19 cellular contexts compared by ENCODE assay signal in genomic region chr21:37405629-37406028, GRCh38. TPM values are rescaled to one million over a fixed set of nuclear protein-coding genes. Genes with fewer than 3 reads are reported as not detected.
A peak's percentile ranks its signal among the peaks of the same experiment; 100 is the strongest.
DNase-seq lines count a peak whose midpoint lies in the region; ATAC-seq and TF ChIP-seq lines count a peak whose summit lies in the region.
"Had no signal": no experiment of that assay in that cellular context is flagged by ENCODE, and none has a peak within 500 bp of the region (broad histone marks: within the 10 kb centered on the region; RNA-seq: fewer than 3 reads in every experiment).

No MANE protein-coding gene starts in this region.

- peak overlapping the region; percentile 42; the same call in 1 of the 2 replicates for H3K14ac ChIP-seq in IMR-90 (replicated peaks; ENCODE audit: low read depth, low read length)

- in situ Hi-C loops in IMR-90 (cut with MboI; ENCODE audit: low sequenced_read_pairs) = no loop called here
- in situ Hi-C loops in transverse colon (cut with MboI; ENCODE audit: low pct_ligation_motif_present in 1 of 4, low pct_unique_long_range_greater_than_20kb in 1 of 4, low sequenced_read_pairs in 3 of 4) = no loop called here

- H3K4ac ChIP-seq in IMR-90 (ENCODE audit: low read depth, low read length) = no peak overlapping the region

- no CpG with 5 or more reads among the region's 4 CpGs for WGBS in IMR-90 (ENCODE audit: extremely low coverage in 2 of 2, insufficient read length in 1 of 2), 2 experiments
- 62 to 64% methylated on average over 4 of the region's 4 CpGs for WGBS in transverse colon (ENCODE audit: low coverage in 1 of 2), 2 donors

- H3K9ac ChIP-seq in IMR-90 (ENCODE audit: low read depth, low read length) = no peak overlapping the region

- POLR2A ChIA-PET in activated CD8-positive, alpha-beta T cell treated with anti-CD3 and anti-CD28 coated beads for 36 hours (lab: Charles Lee) = interaction anchor here (0.6 to 1.5 kb wide), 3 partner anchors 11 to 34 kb away, joined by 3 read pairs; no protein-coding TSS in a partner anchor
- POLR2A ChIA-PET in activated CD8-positive, alpha-beta T cell treated with anti-CD3 and anti-CD28 coated beads, Interleukin-2, amount 10 ng/mL, durations not matched to agents 7 days and 5 days (lab: Charles Lee) = no interaction called here
- POLR2A ChIA-PET in IMR-90 (lab: Charles Lee; ENCODE audit: unreplicated experiment) = no interaction called here

- no TSS peak for BruUV-seq in IMR-90 (replicated peaks; lab: Mats Ljungman, UMichigan)

- no peak overlapping the region for H2BK120ac ChIP-seq in IMR-90 (ENCODE audit: low read depth, low read length)

- TF ChIP-seq CTCF in activated CD8-positive, alpha-beta T cell treated with anti-CD3 and anti-CD28 coated beads for 36 hours (IDR thresholded peaks at IDR 0.05) = no peak
- TF ChIP-seq CTCF in IMR-90 (conservative IDR thresholded peaks at IDR 0.05; ENCODE audit: low read depth, low read length) = no peak
- TF ChIP-seq CTCF in nephron progenitor cell (IDR thresholded peaks at IDR 0.05) = no peak
- TF ChIP-seq CTCF in transverse colon (IDR thresholded peaks at IDR 0.05) = no peak

- H4K91ac ChIP-seq in IMR-90 (ENCODE audit: insufficient read depth, low read depth, low read length) = no peak overlapping the region

- no peak overlapping the region for H2AK5ac ChIP-seq in IMR-90 (ENCODE audit: low read depth, low read length)

- H3K36me3 Mint-ChIP-seq in activated CD8-positive, alpha-beta T cell treated with anti-CD3 and anti-CD28 coated beads for 36 hours (ENCODE audit: low read depth) = peaks cover 31% of the 10 kb centered on the region
- H3K36me3 Mint-ChIP-seq in activated CD8-positive, alpha-beta T cell treated with anti-CD3 and anti-CD28 coated beads, Interleukin-2, amount 10 ng/mL, durations not matched to agents 7 days and 5 days (ENCODE audit: low read depth) = peaks cover 44% of the 10 kb centered on the region
- H3K36me3 Mint-ChIP-seq in effector memory CD8-positive, alpha-beta T cell (ENCODE audit: insufficient read depth) = peaks cover 27% of the 10 kb centered on the region
- H3K36me3 Mint-ChIP-seq in nephron progenitor cell (ENCODE audit: low read depth) = peaks cover 62% of the 10 kb centered on the region

- H2BK15ac ChIP-seq in IMR-90 (ENCODE audit: low read depth, low read length) = no peak overlapping the region

- peaks cover 12% of the 10 kb centered on the region for H3K4me1 ChIP-seq in IMR-90 (ENCODE audit: control insufficient read depth, insufficient read depth, low read length)
- peaks cover 7 to 54% (median 25%) of the 10 kb centered on the region in 4 donors for H3K4me1 ChIP-seq in transverse colon

- peaks cover 14% of the 10 kb centered on the region for H3K9me1 ChIP-seq in IMR-90 (ENCODE audit: insufficient read depth, low read length)

- no peak for TF ChIP-seq EP300 in transverse colon (IDR thresholded peaks at IDR 0.05; ENCODE audit: low read depth)

- dilution Hi-C loops in IMR-90 (cut with HindIII; ENCODE audit: low sequenced_read_pairs, unreplicated experiment) = no loop called here

- H3K9me3 Mint-ChIP-seq in activated CD8-positive, alpha-beta T cell treated with anti-CD3 and anti-CD28 coated beads for 36 hours = peaks cover 12% of the 10 kb centered on the region
- peaks cover 11% of the 10 kb centered on the region for H3K9me3 Mint-ChIP-seq in activated CD8-positive, alpha-beta T cell treated with anti-CD3 and anti-CD28 coated beads, Interleukin-2, amount 10 ng/mL, durations not matched to agents 7 days and 5 days (ENCODE audit: insufficient read depth)
- H3K9me3 Mint-ChIP-seq in effector memory CD8-positive, alpha-beta T cell = no peaks in the 10 kb centered on the region
- H3K9me3 Mint-ChIP-seq in nephron progenitor cell = peaks cover 40% of the 10 kb centered on the region

- H3K27me3 ChIP-seq in IMR-90 (ENCODE audit: control insufficient read depth, insufficient read depth, low read length) (no peaks in the 10 kb centered on the region), transverse colon (no peaks in the 10 kb centered on the region)
- H3K27me3 ChIP-seq: stomach, tibial artery had no signal

- H4K8ac ChIP-seq in IMR-90 (ENCODE audit: low read depth in 2 of 2, low read length in 2 of 2) = no peak overlapping the region

- H4K20me1 ChIP-seq in IMR-90 (ENCODE audit: insufficient read depth, low read length) = peaks cover 81% of the 10 kb centered on the region

- H3K27ac Mint-ChIP-seq in activated CD8-positive, alpha-beta T cell treated with anti-CD3 and anti-CD28 coated beads for 36 hours = peak overlapping the region; percentile 17
- H3K27ac Mint-ChIP-seq in activated CD8-positive, alpha-beta T cell treated with anti-CD3 and anti-CD28 coated beads, Interleukin-2, amount 10 ng/mL, durations not matched to agents 7 days and 5 days = no peak overlapping the region
- H3K27ac Mint-ChIP-seq in effector memory CD8-positive, alpha-beta T cell = peak overlapping the region in 1 of 2 donors; percentile 78
- peak overlapping the region; percentile 68 for H3K27ac Mint-ChIP-seq in nephron progenitor cell
- H3K27ac Mint-ChIP-seq: activated naive CD4-positive, alpha-beta T cell treated with anti-CD3 and anti-CD28 coated beads for 36 hours; T-helper 1 cell treated with Interleukin-12 subunit alpha and Interleukin-12 subunit beta and Interleukin-4 antibody, amounts not matched to agents 30 μg/mL and 1 μg/mL, for 36 hours had no signal

- no peak overlapping the region for H3K23ac ChIP-seq in IMR-90 (ENCODE audit: low read depth, low read length)

- H3K4me1 Mint-ChIP-seq in activated CD8-positive, alpha-beta T cell treated with anti-CD3 and anti-CD28 coated beads for 36 hours (ENCODE audit: low read depth) = peaks cover 78% of the 10 kb centered on the region
- H3K4me1 Mint-ChIP-seq in activated CD8-positive, alpha-beta T cell treated with anti-CD3 and anti-CD28 coated beads, Interleukin-2, amount 10 ng/mL, durations not matched to agents 7 days and 5 days (ENCODE audit: low read depth) = peaks cover 51% of the 10 kb centered on the region
- peaks cover 58 to 82% of the 10 kb centered on the region in 2 donors for H3K4me1 Mint-ChIP-seq in effector memory CD8-positive, alpha-beta T cell (ENCODE audit: low read depth in 2 of 2)
- peaks cover 12% of the 10 kb centered on the region for H3K4me1 Mint-ChIP-seq in nephron progenitor cell

- H3K27ac ChIP-seq in IMR-90 (ENCODE audit: insufficient read depth, low read length) (no peak overlapping the region), transverse colon (no peak overlapping the region)
- H3K27ac ChIP-seq: SK-N-MC, stomach, tibial artery had no signal

- no peaks in the 10 kb centered on the region for H3K27me3 Mint-ChIP-seq in activated CD8-positive, alpha-beta T cell treated with anti-CD3 and anti-CD28 coated beads for 36 hours
- no peaks in the 10 kb centered on the region for H3K27me3 Mint-ChIP-seq in activated CD8-positive, alpha-beta T cell treated with anti-CD3 and anti-CD28 coated beads, Interleukin-2, amount 10 ng/mL, durations not matched to agents 7 days and 5 days (ENCODE audit: low read depth)
- no peaks in the 10 kb centered on the region for H3K27me3 Mint-ChIP-seq in effector memory CD8-positive, alpha-beta T cell
- no peaks in the 10 kb centered on the region for H3K27me3 Mint-ChIP-seq in nephron progenitor cell (ENCODE audit: low read depth, poor library complexity)

- no peak overlapping the region for H2BK20ac ChIP-seq in IMR-90 (ENCODE audit: low read depth, low read length)

- H3K36me3 ChIP-seq in IMR-90 (ENCODE audit: control insufficient read depth, insufficient read depth, low read length) (no peaks in the 10 kb centered on the region), transverse colon (no peaks in the 10 kb centered on the region)
- H3K36me3 ChIP-seq: stomach, tibial artery had no signal

- TF ChIP-seq POLR2A in IMR-90 (IDR thresholded peaks at IDR 0.05; ENCODE audit: low read depth, low read length) (no peak), transverse colon (IDR thresholded peaks at IDR 0.05) (no peak)

- no peak overlapping the region for H3K4me3 ChIP-seq in IMR-90 (ENCODE audit: insufficient read depth, low read depth, low read length)
- no peak overlapping the region for H3K4me3 ChIP-seq in transverse colon
- H3K4me3 ChIP-seq: lung, SK-N-MC, stomach, tibial artery had no signal

- TF ChIP-seq RAD21 in IMR-90 (IDR thresholded peaks at IDR 0.05; ENCODE audit: low read length) = no peak

- intact Hi-C loops in activated CD8-positive, alpha-beta T cell treated with anti-CD3 and anti-CD28 coated beads for 36 hours (cut with micrococcal nuclease) = loop anchor here (5.0 kb wide), 1 partner anchor 33 kb away; no protein-coding TSS in a partner anchor
- intact Hi-C loops in IMR-90 (cut with micrococcal nuclease) (no loop called here), transverse colon (cut with DNase I; ENCODE audit: low total_unique reads) (no loop called here)

- no peak overlapping the region for H2AK9ac ChIP-seq in IMR-90 (replicated peaks; ENCODE audit: low read depth, low read length, poor library complexity)

- ATAC-seq in activated CD8-positive, alpha-beta T cell treated with anti-CD3 and anti-CD28 coated beads for 36 hours = no peak
- ATAC-seq in activated CD8-positive, alpha-beta T cell treated with anti-CD3 and anti-CD28 coated beads, Interleukin-2, amount 10 ng/mL, durations not matched to agents 7 days and 5 days = no peak
- ATAC-seq in IMR-90 (ENCODE audit: low read depth) = no peak
- no peak for ATAC-seq in effector memory CD8-positive, alpha-beta T cell (replicated peaks)
- no peak for ATAC-seq in HG03354 (IDR thresholded peaks at IDR 0.05; ENCODE audit: poor library complexity, severe bottlenecking, unreplicated experiment)

- H3K79me1 ChIP-seq in IMR-90 (ENCODE audit: low read depth in 1 of 2, low read length in 2 of 2) = peaks cover 6 to 71% of the 10 kb centered on the region in 2 experiments; a peak in 2 of 4 replicates

- no peak overlapping the region for H4K5ac ChIP-seq in IMR-90 (ENCODE audit: low read depth, low read length)

- H2BK5ac ChIP-seq in IMR-90 (ENCODE audit: low read depth, low read length, poor library complexity, severe bottlenecking) = no peak overlapping the region

- H3K18ac ChIP-seq in IMR-90 (ENCODE audit: low read depth, low read length) = no peak overlapping the region

- no peak overlapping the region for H3K4me2 ChIP-seq in IMR-90 (ENCODE audit: low read depth, low read length)

- H3K4me3 Mint-ChIP-seq in activated CD8-positive, alpha-beta T cell treated with anti-CD3 and anti-CD28 coated beads for 36 hours = no peak overlapping the region
- no peak overlapping the region for H3K4me3 Mint-ChIP-seq in activated CD8-positive, alpha-beta T cell treated with anti-CD3 and anti-CD28 coated beads, Interleukin-2, amount 10 ng/mL, durations not matched to agents 7 days and 5 days
- H3K4me3 Mint-ChIP-seq in effector memory CD8-positive, alpha-beta T cell = peak overlapping the region; percentile 5 to 72
- H3K4me3 Mint-ChIP-seq in nephron progenitor cell = no peak overlapping the region
- H3K4me3 Mint-ChIP-seq: activated naive CD4-positive, alpha-beta T cell treated with anti-CD3 and anti-CD28 coated beads for 36 hours; T-helper 1 cell treated with Interleukin-12 subunit alpha and Interleukin-12 subunit beta and Interleukin-4 antibody, amounts not matched to agents 30 μg/mL and 1 μg/mL, for 36 hours had no signal

- H3K9me3 ChIP-seq in IMR-90 (ENCODE audit: control insufficient read depth, insufficient read depth, low read length) = no peaks in the 10 kb centered on the region
- peaks cover 5 to 6% of the 10 kb centered on the region in 2 donors for H3K9me3 ChIP-seq in transverse colon

- CTCF ChIA-PET in activated CD8-positive, alpha-beta T cell treated with anti-CD3 and anti-CD28 coated beads for 36 hours (lab: Charles Lee) = no interaction called here
- CTCF ChIA-PET in activated CD8-positive, alpha-beta T cell treated with anti-CD3 and anti-CD28 coated beads, Interleukin-2, amount 10 ng/mL, durations not matched to agents 7 days and 5 days (lab: Charles Lee) = no interaction called here
- CTCF ChIA-PET in IMR-90 (lab: Yijun Ruan, JAX) = no interaction called here

- no peak for DNase-seq in activated CD8-positive, alpha-beta T cell treated with anti-CD3 and anti-CD28 coated beads for 36 hours
- DNase-seq in activated CD8-positive, alpha-beta T cell treated with anti-CD3 and anti-CD28 coated beads, Interleukin-2, amount 10 ng/mL, durations not matched to agents 7 days and 5 days = no peak
- DNase-seq in IMR-90 = no peak
- no peak for DNase-seq in effector memory CD8-positive, alpha-beta T cell
- no peak for DNase-seq in nephron progenitor cell
- DNase-seq in stimulated activated CD4-positive, alpha-beta T cell treated with anti-CD3 and anti-CD28 coated beads, Interleukin-1b, Interleukin-23, amount 100 ng/mL, for 48 hours = no peak
- DNase-seq in transverse colon = no peak
- DNase-seq: activated naive CD4-positive, alpha-beta T cell treated with anti-CD3 and anti-CD28 coated beads for 36 hours; effector CD8-positive, alpha-beta T cell; KBM-7; kidney glomerular epithelial cell; NCI-H1417; NCI-H446 treated with DMSO at 0.1 percent for 48 hours; stomach; tibial artery had no signal

- H2AFZ ChIP-seq in IMR-90 (replicated peaks; ENCODE audit: low read length, poor library complexity) = no peak overlapping the region

- no peak overlapping the region for H3K56ac ChIP-seq in IMR-90 (ENCODE audit: extremely low read depth, insufficient read depth, low read length)

RNA-seq across cellular contexts. Expression of gene DYRK1A, which starts 39.1 kb away (rescaled TPM):
- total RNA-seq in activated CD8-positive, alpha-beta T cell treated with anti-CD3 and anti-CD28 coated beads for 36 hours = 10 to 100 TPM; 57.5 to 58.7 TPM
- 10 to 100 TPM; 83.2 to 86.1 TPM for total RNA-seq in activated CD8-positive, alpha-beta T cell treated with anti-CD3 and anti-CD28 coated beads, Interleukin-2, amount 10 ng/mL, durations not matched to agents 7 days and 5 days
- total RNA-seq in IMR-90 (2012; rRNA removed) = 41.9 and 50.5 TPM in 2 replicates
- 18.6 and 22.2 TPM in 2 replicates for polyA plus RNA-seq in IMR-90 (2012; rRNA removed)
- polyA plus RNA-seq in IMR-90 (2012; cell fraction: cytosol; rRNA removed) = 3.9 and 14.0 TPM in 2 replicates
- 55.1 and 65.8 TPM in 2 replicates for polyA plus RNA-seq in IMR-90 (2012; cell fraction: nucleus; rRNA removed; ENCODE audit: low replicate concordance)
- total RNA-seq in transverse colon = 100 to 1,000 TPM in 2 of 4 donors, 10 to 100 TPM in 2; 71.5 to 116 (median 90.9) TPM

Comparison
In these comparisons a context has a peak if more than half of its experiments do, and no peak if none do; other contexts are left out.
1. H3K4me3 Mint-ChIP-seq: peak in effector memory CD8-positive, alpha-beta T cell (2 of 2); none in activated CD8-positive, alpha-beta T cell treated with anti-CD3 and anti-CD28 coated beads for 36 hours (single experiment), activated CD8-positive, alpha-beta T cell treated with anti-CD3 and anti-CD28 coated beads, Interleukin-2, amount 10 ng/mL, durations not matched to agents 7 days and 5 days (single experiment) and nephron progenitor cell (single experiment).